15 cellular contexts compared by ENCODE assay signal in the genomic region with DNA sequence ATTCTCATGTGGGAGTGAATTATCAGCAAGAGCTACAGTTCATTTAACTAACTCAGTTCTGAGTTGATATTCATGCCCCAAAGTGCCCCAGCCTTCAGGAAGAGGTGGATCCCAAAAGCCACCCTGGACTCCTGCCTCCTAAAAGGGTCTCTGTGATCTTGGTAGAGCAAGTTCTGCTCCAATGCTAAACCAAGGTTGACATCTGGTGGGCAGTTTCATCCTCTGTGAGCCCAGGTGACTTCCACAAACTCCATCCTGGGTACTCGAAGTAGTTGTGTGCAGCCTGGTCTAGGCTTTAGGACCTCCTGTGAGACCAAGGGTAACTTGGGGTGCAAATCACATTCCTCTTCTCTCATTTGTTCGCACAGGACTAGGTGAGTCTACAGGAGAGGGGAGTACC.
A peak's percentile ranks its signal among the peaks of the same experiment; 100 is the strongest.
DNase-seq lines count a peak whose midpoint lies in the region; ATAC-seq and TF ChIP-seq lines count a peak whose summit lies in the region.
"Had no signal": no experiment of that assay in that cellular context is flagged by ENCODE, and none has a peak within 500 bp of the region (broad histone marks: within the 10 kb centered on the region; RNA-seq: fewer than 3 reads in every experiment).

No MANE protein-coding gene starts in this region.

- H3K4me3 Mint-ChIP-seq in glutamatergic neuron (ENCODE audit: unreplicated experiment), result no peak overlapping the region
- no peak overlapping the region for H3K4me3 Mint-ChIP-seq in activated CD4-positive, alpha-beta memory T cell treated with anti-CD3 and anti-CD28 coated beads, Interleukin-2, amount 10 ng/mL, durations not matched to agents 7 days and 5 days
- no peak overlapping the region for H3K4me3 Mint-ChIP-seq in naive thymus-derived CD4-positive, alpha-beta T cell
- H3K4me3 Mint-ChIP-seq: CD8-positive, alpha-beta T cell; nephron progenitor cell; stimulated activated effector memory CD8-positive, alpha-beta T cell treated with anti-CD3 and anti-CD28 coated beads, Interleukin-12 subunit alpha, Interleukin-12 subunit beta, amount 100 ng/mL, for 72 hours had no signal

- ATAC-seq in PC-3 (peak; percentile 56), HG02970 (IDR thresholded peaks at IDR 0.05; ENCODE audit: low FRiP score, unreplicated experiment) (no peak)
- no peak for ATAC-seq in naive thymus-derived CD4-positive, alpha-beta T cell
- ATAC-seq: CD8-positive, alpha-beta T cell; stimulated activated effector memory CD8-positive, alpha-beta T cell treated with anti-CD3 and anti-CD28 coated beads, Interleukin-12 subunit alpha, Interleukin-12 subunit beta, amount 100 ng/mL, for 72 hours had no signal

- 0 out of 2 replicates have a peak, but pooled peaks cover 5% of the 10 kb centered on the region for H3K9me2 ChIP-seq in PC-3 (replicated peaks; ENCODE audit: low read length)

- DNase-seq in NCI-H82 (lab: John Stamatoyannopoulos, UW), result peak; percentile 43
- DNase-seq in NCI-H82 treated with DMSO at 0.1 percent for 48 hours (lab: John Stamatoyannopoulos, UW; ENCODE audit: unreplicated experiment), result no peak
- DNase-seq in PC-3, result peak; percentile 45
- DNase-seq in iPS DF 6.9 (ENCODE audit: low read depth, low spot score), result peak; percentile 4
- no peak for DNase-seq in glutamatergic neuron
- no peak for DNase-seq in activated CD4-positive, alpha-beta memory T cell treated with anti-CD3 and anti-CD28 coated beads, Interleukin-2, amount 10 ng/mL, durations not matched to agents 7 days and 5 days
- DNase-seq in naive thymus-derived CD4-positive, alpha-beta T cell, result no peak
- DNase-seq: activated CD4-positive, alpha-beta T cell treated with anti-CD3 and anti-CD28 coated beads, Interleukin-2, amount 50 U/mL, for 48 hours; CD8-positive, alpha-beta T cell; hypothalamus; NCI-H1436; nephron progenitor cell had no signal

- H3K36me3 ChIP-seq in PC-3 (ENCODE audit: low read depth, low read length), result no peaks in the 10 kb centered on the region
- H3K36me3 ChIP-seq in iPS DF 6.9 (ENCODE audit: control insufficient read depth, insufficient read depth, low read length), result no peaks in the 10 kb centered on the region
- H3K36me3 ChIP-seq in naive thymus-derived CD4-positive, alpha-beta T cell (ENCODE audit: control insufficient read depth in 2 of 3, insufficient read depth in 3 of 3, low read length in 3 of 3), result no peaks in the 10 kb centered on the region

- no peaks in the 10 kb centered on the region for H3K9me3 Mint-ChIP-seq in glutamatergic neuron (ENCODE audit: unreplicated experiment)
- H3K9me3 Mint-ChIP-seq in activated CD4-positive, alpha-beta memory T cell treated with anti-CD3 and anti-CD28 coated beads, Interleukin-2, amount 10 ng/mL, durations not matched to agents 7 days and 5 days, result no peaks in the 10 kb centered on the region
- peaks cover 0 to 7% (median 0%) of the 10 kb centered on the region in 11 donors for H3K9me3 Mint-ChIP-seq in naive thymus-derived CD4-positive, alpha-beta T cell
- H3K9me3 Mint-ChIP-seq: nephron progenitor cell had no signal

- no peaks in the 10 kb centered on the region for H3K4me1 ChIP-seq in PC-3 (ENCODE audit: insufficient read depth, low read length)
- peaks cover 4% of the 10 kb centered on the region for H3K4me1 ChIP-seq in iPS DF 6.9 (ENCODE audit: control insufficient read depth, insufficient read depth, low read length)
- no peaks in the 10 kb centered on the region for H3K4me1 ChIP-seq in naive thymus-derived CD4-positive, alpha-beta T cell (ENCODE audit: control insufficient read depth in 2 of 2, insufficient read depth in 2 of 2, low read length in 2 of 2)

- no peak overlapping the region for H3K4me2 ChIP-seq in PC-3 (ENCODE audit: low read length)

- TF ChIP-seq CTCF in PC-3 (conservative IDR thresholded peaks at IDR 0.05; ENCODE audit: low read depth, low read length) (peak; percentile 72), glutamatergic neuron (IDR thresholded peaks at IDR 0.05; ENCODE audit: partially characterized antibody, unreplicated experiment) (no peak)

- H4K20me1 ChIP-seq in PC-3 (ENCODE audit: low read length), result no peaks in the 10 kb centered on the region

- intact Hi-C loops in PC-3 (cut with micrococcal nuclease), result loop anchor here (1.0 kb wide), 1 partner anchor 438 kb away; no protein-coding TSS in a partner anchor
- intact Hi-C loops in naive thymus-derived CD4-positive, alpha-beta T cell (cut with micrococcal nuclease), result no loop called here

- H3K27ac ChIP-seq in PC-3 (ENCODE audit: low read length) (no peak overlapping the region), iPS DF 6.9 (ENCODE audit: low read length) (no peak overlapping the region)
- H3K27ac ChIP-seq in naive thymus-derived CD4-positive, alpha-beta T cell (ENCODE audit: low read depth, low read length), result no peak overlapping the region
- H3K27ac ChIP-seq: epithelial cell of prostate had no signal

- POLR2A ChIA-PET in PC-3 (lab: Charles Lee; ENCODE audit: unreplicated experiment), result no interaction called here
- POLR2A ChIA-PET in activated CD4-positive, alpha-beta memory T cell treated with anti-CD3 and anti-CD28 coated beads, Interleukin-2, amount 10 ng/mL, durations not matched to agents 7 days and 5 days (lab: Charles Lee), result no interaction called here
- POLR2A ChIA-PET in naive thymus-derived CD4-positive, alpha-beta T cell (lab: Charles Lee), result no interaction called here

- peaks cover 26% of the 10 kb centered on the region for H3K4me1 Mint-ChIP-seq in glutamatergic neuron (ENCODE audit: low read depth, unreplicated experiment)
- no peaks in the 10 kb centered on the region for H3K4me1 Mint-ChIP-seq in activated CD4-positive, alpha-beta memory T cell treated with anti-CD3 and anti-CD28 coated beads, Interleukin-2, amount 10 ng/mL, durations not matched to agents 7 days and 5 days
- no peaks in the 10 kb centered on the region for H3K4me1 Mint-ChIP-seq in naive thymus-derived CD4-positive, alpha-beta T cell
- H3K4me1 Mint-ChIP-seq: nephron progenitor cell; stimulated activated effector memory CD8-positive, alpha-beta T cell treated with anti-CD3 and anti-CD28 coated beads, Interleukin-12 subunit alpha, Interleukin-12 subunit beta, amount 100 ng/mL, for 72 hours had no signal

- H3K9ac ChIP-seq in PC-3 (ENCODE audit: low read length), result no peak overlapping the region

- no peaks in the 10 kb centered on the region for H3F3A ChIP-seq in PC-3 (ENCODE audit: low read length, unreplicated experiment)

- no peaks in the 10 kb centered on the region for H3K9me3 ChIP-seq in PC-3 (ENCODE audit: low read length)
- H3K9me3 ChIP-seq in iPS DF 6.9 (ENCODE audit: control insufficient read depth, insufficient read depth, low read length), result no peaks in the 10 kb centered on the region
- peaks cover 0 to 6% (median 0%) of the 10 kb centered on the region in 3 experiments for H3K9me3 ChIP-seq in naive thymus-derived CD4-positive, alpha-beta T cell (ENCODE audit: control insufficient read depth in 2 of 3, low read length in 3 of 3)

- WGBS in iPS DF 6.9 (ENCODE audit: insufficient coverage, insufficient read length), result no CpG with 5 or more reads among the region's 2 CpGs

- H3K27me3 ChIP-seq in PC-3 (ENCODE audit: low read length), result no peaks in the 10 kb centered on the region
- H3K27me3 ChIP-seq in iPS DF 6.9 (ENCODE audit: control insufficient read depth, insufficient read depth, low read length), result no peaks in the 10 kb centered on the region
- H3K27me3 ChIP-seq in naive thymus-derived CD4-positive, alpha-beta T cell (ENCODE audit: control insufficient read depth in 2 of 2, insufficient read depth in 2 of 2, low read length in 2 of 2), result no peaks in the 10 kb centered on the region

- CTCF ChIA-PET in PC-3 (lab: Charles Lee), result no interaction called here
- CTCF ChIA-PET in activated CD4-positive, alpha-beta memory T cell treated with anti-CD3 and anti-CD28 coated beads, Interleukin-2, amount 10 ng/mL, durations not matched to agents 7 days and 5 days (lab: Charles Lee), result no interaction called here
- CTCF ChIA-PET in naive thymus-derived CD4-positive, alpha-beta T cell (lab: Charles Lee), result no interaction called here

- BruUV-seq in PC-3 (replicated peaks; lab: Mats Ljungman, UMichigan), result no TSS peak

- no peak overlapping the region for H2AFZ ChIP-seq in PC-3 (ENCODE audit: low read length)

- H3K27me3 Mint-ChIP-seq in glutamatergic neuron (ENCODE audit: unreplicated experiment), result no peaks in the 10 kb centered on the region
- H3K27me3 Mint-ChIP-seq in activated CD4-positive, alpha-beta memory T cell treated with anti-CD3 and anti-CD28 coated beads, Interleukin-2, amount 10 ng/mL, durations not matched to agents 7 days and 5 days, result no peaks in the 10 kb centered on the region
- no peaks in the 10 kb centered on the region for H3K27me3 Mint-ChIP-seq in naive thymus-derived CD4-positive, alpha-beta T cell

- no peak overlapping the region for H3K27ac Mint-ChIP-seq in glutamatergic neuron (ENCODE audit: unreplicated experiment)
- H3K27ac Mint-ChIP-seq in activated CD4-positive, alpha-beta memory T cell treated with anti-CD3 and anti-CD28 coated beads, Interleukin-2, amount 10 ng/mL, durations not matched to agents 7 days and 5 days, result no peak overlapping the region
- no peak overlapping the region for H3K27ac Mint-ChIP-seq in naive thymus-derived CD4-positive, alpha-beta T cell
- H3K27ac Mint-ChIP-seq: CD8-positive, alpha-beta T cell; nephron progenitor cell; stimulated activated effector memory CD8-positive, alpha-beta T cell treated with anti-CD3 and anti-CD28 coated beads, Interleukin-12 subunit alpha, Interleukin-12 subunit beta, amount 100 ng/mL, for 72 hours had no signal

- H3K36me3 Mint-ChIP-seq in glutamatergic neuron (ENCODE audit: unreplicated experiment), result no peaks in the 10 kb centered on the region
- H3K36me3 Mint-ChIP-seq in activated CD4-positive, alpha-beta memory T cell treated with anti-CD3 and anti-CD28 coated beads, Interleukin-2, amount 10 ng/mL, durations not matched to agents 7 days and 5 days (ENCODE audit: low read depth), result no peaks in the 10 kb centered on the region
- no peaks in the 10 kb centered on the region for H3K36me3 Mint-ChIP-seq in naive thymus-derived CD4-positive, alpha-beta T cell
- H3K36me3 Mint-ChIP-seq: CD8-positive, alpha-beta T cell; stimulated activated effector memory CD8-positive, alpha-beta T cell treated with anti-CD3 and anti-CD28 coated beads, Interleukin-12 subunit alpha, Interleukin-12 subunit beta, amount 100 ng/mL, for 72 hours had no signal

- H3K4me3 ChIP-seq in PC-3 (ENCODE audit: low read length), result no peak overlapping the region
- H3K4me3 ChIP-seq in iPS DF 6.9 (ENCODE audit: low read length), result no peak overlapping the region
- H3K4me3 ChIP-seq in naive thymus-derived CD4-positive, alpha-beta T cell (ENCODE audit: low read length), result no peak overlapping the region

- no peaks in the 10 kb centered on the region for H3K79me2 ChIP-seq in PC-3 (ENCODE audit: low read length)

Comparison
In these comparisons a context has a peak if more than half of its experiments do, and no peak if none do; other contexts are left out.
1. DNase-seq: peak in NCI-H82 (single experiment), PC-3 (single experiment) and iPS DF 6.9 (single experiment); none in NCI-H82 treated with DMSO at 0.1 percent for 48 hours (single experiment), glutamatergic neuron (single experiment), activated CD4-positive, alpha-beta memory T cell treated with anti-CD3 and anti-CD28 coated beads, Interleukin-2, amount 10 ng/mL, durations not matched to agents 7 days and 5 days (single experiment) and naive thymus-derived CD4-positive, alpha-beta T cell (0 of 9).